In the genomic region with DNA sequence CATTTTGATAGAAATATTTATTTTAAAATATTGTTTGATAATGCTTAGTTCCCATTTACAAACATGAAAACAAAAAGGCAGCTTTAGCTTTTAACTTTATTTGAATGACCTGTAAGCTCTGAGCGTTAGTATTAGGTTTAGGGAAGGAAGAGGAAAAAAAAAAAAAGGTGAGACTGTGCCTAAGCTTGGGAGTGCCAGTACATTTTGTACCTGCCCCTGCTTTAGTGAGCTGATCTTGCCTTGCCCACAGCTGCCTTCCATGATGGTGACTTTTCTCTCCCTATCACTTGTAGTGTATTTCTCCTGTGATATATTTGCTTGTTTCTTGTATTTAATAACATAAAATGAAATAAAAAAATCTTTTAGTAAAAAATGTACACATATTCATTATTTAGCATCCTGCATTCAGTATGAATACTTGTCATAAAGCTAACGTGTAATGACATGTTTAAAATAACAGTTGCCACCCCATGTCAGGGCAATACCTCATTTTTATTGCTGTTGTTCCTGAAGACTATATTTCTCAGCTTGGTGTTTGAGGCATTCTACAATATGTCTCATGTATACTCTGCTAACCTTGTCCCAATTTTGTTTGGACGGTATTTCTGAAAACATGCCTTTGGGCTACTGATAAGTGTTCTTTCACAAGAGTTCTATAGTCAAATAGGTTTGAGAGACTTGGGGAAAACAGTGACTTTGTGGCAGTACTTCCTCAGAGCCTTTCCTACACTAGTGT, we compare ENCODE assay signal across 15 cellular contexts.
DNase-seq lines count a peak whose midpoint lies in the region; ATAC-seq and TF ChIP-seq lines count a peak whose summit lies in the region.
"Had no signal": no experiment of that assay in that cellular context is flagged by ENCODE, and none has a peak within 500 bp of the region (broad histone marks: within the 10 kb centered on the region; RNA-seq: fewer than 3 reads in every experiment).

No MANE protein-coding gene starts in this region.

- DNase-seq in left ventricle myocardium inferior (no peak), Right ventricle myocardium inferior (ENCODE audit: missing footprints) (no peak), M059J (ENCODE audit: low read depth) (peak; percentile 24), endothelial cell (ENCODE audit: low spot score) (no peak), mucosa of descending colon (no peak), SW 1271 (lab: John Stamatoyannopoulos, UW) (no peak)
- no peak for DNase-seq in activated CD4-positive, CD25-positive, alpha-beta regulatory T cell treated with anti-CD3 and anti-CD28 coated beads, Interleukin-2, amount 50 U/mL, for 72 hours
- DNase-seq: NCI-H1694, NCI-H446, NCI-H748 treated with DMSO at 0.1 percent for 48 hours, PC-9, Right ventricle myocardium superior had no signal

- H3K4me1 ChIP-seq in left ventricle myocardium inferior (peaks cover 72% of the 10 kb centered on the region), mucosa of descending colon (ENCODE audit: low read depth) (peaks cover 11% of the 10 kb centered on the region)
- H3K4me1 ChIP-seq: HAP-1 had no signal

- H3K9me3 ChIP-seq in left ventricle myocardium inferior (replicated peaks) (peaks cover 9% of the 10 kb centered on the region), mucosa of descending colon (no peaks in the 10 kb centered on the region)
- H3K9me3 ChIP-seq: HAP-1 had no signal

- TF ChIP-seq CTCF in left ventricle myocardium inferior (IDR thresholded peaks at IDR 0.05; ENCODE audit: borderline replicate concordance) (no peak), endothelial cell (IDR thresholded peaks at IDR 0.05; ENCODE audit: unreplicated experiment) (no peak), mucosa of descending colon (IDR thresholded peaks at IDR 0.05) (no peak)

- no peak for ATAC-seq in Right ventricle myocardium inferior
- peak; percentile 76 for ATAC-seq in mucosa of descending colon
- ATAC-seq in GM21423 (IDR thresholded peaks at IDR 0.05; ENCODE audit: unreplicated experiment) = no peak

- peak overlapping the region; percentile 39 for H3K27ac Mint-ChIP-seq in endothelial cell (ENCODE audit: unreplicated experiment)

- H3K4me3 Mint-ChIP-seq in endothelial cell (ENCODE audit: unreplicated experiment) = no peak overlapping the region

- peak overlapping the region; percentile 1 for H3K27ac ChIP-seq in left ventricle myocardium inferior (replicated peaks)
- H3K27ac ChIP-seq: C4-2B, PC-9 had no signal

- H3K4me1 Mint-ChIP-seq in endothelial cell (ENCODE audit: unreplicated experiment) = peaks cover 43% of the 10 kb centered on the region

- H3K27me3 ChIP-seq in left ventricle myocardium inferior (ENCODE audit: low read depth) = no peaks in the 10 kb centered on the region

- peaks cover 1% of the 10 kb centered on the region for H3K27me3 Mint-ChIP-seq in endothelial cell (ENCODE audit: unreplicated experiment)

- H3K36me3 ChIP-seq in left ventricle myocardium inferior = peaks cover 10% of the 10 kb centered on the region
- no peaks in the 10 kb centered on the region for H3K36me3 ChIP-seq in mucosa of descending colon (ENCODE audit: low read depth)
- H3K36me3 ChIP-seq: HAP-1 had no signal

- H3K9me3 Mint-ChIP-seq in endothelial cell (ENCODE audit: unreplicated experiment) = no peaks in the 10 kb centered on the region

- no peaks in the 10 kb centered on the region for H3K36me3 Mint-ChIP-seq in endothelial cell (ENCODE audit: low read depth, unreplicated experiment)

- no peak overlapping the region for H3K4me3 ChIP-seq in left ventricle myocardium inferior
- no peak overlapping the region for H3K4me3 ChIP-seq in mucosa of descending colon
- H3K4me3 ChIP-seq: HAP-1, PC-9 had no signal

- intact Hi-C loops in left ventricle myocardium inferior (cut with micrococcal nuclease) (no loop called here), Right ventricle myocardium inferior (cut with DNase I) (no loop called here), mucosa of descending colon (cut with DNase I, micrococcal nuclease) (no loop called here)
